Comparison of ENCODE assay signal across 27 cellular contexts in genomic region chr4:182042945-182043344, GRCh38.
"Had no signal": no experiment of that assay in that cellular context is flagged by ENCODE, and none has a peak within 500 bp of the region (broad histone marks: within the 10 kb centered on the region; RNA-seq: fewer than 3 reads in every experiment).

No MANE protein-coding gene starts in this region.

- H3K36me3 Mint-ChIP-seq: activated CD8-positive, alpha-beta memory T cell treated with anti-CD3 and anti-CD28 coated beads, Interleukin-2, amount 10 ng/mL, durations not matched to agents 7 days and 5 days; activated naive CD8-positive, alpha-beta T cell; WTC11 had no signal

- H3K27ac Mint-ChIP-seq: activated CD4-positive, alpha-beta T cell treated with anti-CD3 and anti-CD28 coated beads, Interleukin-2, amount 10 ng/mL, durations not matched to agents 24 days and 14 days; activated CD8-positive, alpha-beta memory T cell treated with anti-CD3 and anti-CD28 coated beads, Interleukin-2, amount 10 ng/mL, durations not matched to agents 7 days and 5 days; activated naive CD8-positive, alpha-beta T cell; activated T-cell treated with anti-CD3 and anti-CD28 coated beads, Interleukin-2, amount 50 U/mL, for 24 hours; activated T-helper 1 cell treated with anti-CD3 and anti-CD28 coated beads, Interleukin-12 subunit alpha, Interleukin-12 subunit beta, Interleukin-2, Interleukin-4 antibody, amounts not matched to agents 30 ng/mL and 10 ng/mL and 1 ng/mL, durations not matched to agents 14 hours and 24 hours and 36 hours; T-helper 17 cell; WTC11 had no signal

- H3K4me3 Mint-ChIP-seq: activated CD4-positive, alpha-beta T cell treated with anti-CD3 and anti-CD28 coated beads, Interleukin-2, amount 10 ng/mL, durations not matched to agents 24 days and 14 days; activated CD8-positive, alpha-beta memory T cell treated with anti-CD3 and anti-CD28 coated beads, Interleukin-2, amount 10 ng/mL, durations not matched to agents 7 days and 5 days; activated naive CD8-positive, alpha-beta T cell; activated T-cell treated with anti-CD3 and anti-CD28 coated beads, Interleukin-2, amount 50 U/mL, for 24 hours; activated T-helper 1 cell treated with anti-CD3 and anti-CD28 coated beads, Interleukin-12 subunit alpha, Interleukin-12 subunit beta, Interleukin-2, Interleukin-4 antibody, amounts not matched to agents 30 ng/mL and 10 ng/mL and 1 ng/mL, durations not matched to agents 14 hours and 24 hours and 36 hours; T-helper 17 cell; WTC11 had no signal

- DNase-seq: activated CD4-positive, alpha-beta T cell treated with anti-CD3 and anti-CD28 coated beads for 1 hour; activated CD4-positive, alpha-beta T cell treated with anti-CD3 and anti-CD28 coated beads, Interleukin-2, amount 10 ng/mL, durations not matched to agents 24 days and 14 days; activated CD4-positive, alpha-beta T cell treated with anti-CD3 and anti-CD28 coated beads, Interleukin-2, amount 50 U/mL, for 48 hours; activated CD8-positive, alpha-beta memory T cell treated with anti-CD3 and anti-CD28 coated beads, Interleukin-2, amount 10 ng/mL, durations not matched to agents 7 days and 5 days; activated effector memory CD4-positive, alpha-beta T cell treated with Interleukin-2 at 50 U/mL for 16 hours; activated naive CD4-positive, alpha-beta T cell; activated T-cell treated with anti-CD3 and anti-CD28 coated beads, Interleukin-2, amount 50 U/mL, for 24 hours; brain microvascular endothelial cell; MG63; MV-4-11; NCI-H1092 treated with DMSO at 0.1 percent for 48 hours; NCI-H1417 treated with DMSO at 0.1 percent for 48 hours; NCI-H1694 treated with DMSO at 0.1 percent for 48 hours; NCI-H2029 treated with DMSO at 0.1 percent for 48 hours; NCI-H345; NCI-H510A; NCI-H526 treated with DMSO at 0.1 percent for 48 hours; NCI-H82; OCI-M1; SHP77 treated with DMSO at 0.1 percent for 48 hours; T-helper 17 cell; T-helper 9 cell had no signal

- H3K27me3 Mint-ChIP-seq: activated CD4-positive, alpha-beta T cell treated with anti-CD3 and anti-CD28 coated beads, Interleukin-2, amount 10 ng/mL, durations not matched to agents 24 days and 14 days; activated CD8-positive, alpha-beta memory T cell treated with anti-CD3 and anti-CD28 coated beads, Interleukin-2, amount 10 ng/mL, durations not matched to agents 7 days and 5 days; activated naive CD8-positive, alpha-beta T cell; activated T-cell treated with anti-CD3 and anti-CD28 coated beads, Interleukin-2, amount 50 U/mL, for 24 hours; T-helper 17 cell had no signal

- ATAC-seq: activated CD8-positive, alpha-beta memory T cell treated with anti-CD3 and anti-CD28 coated beads, Interleukin-2, amount 10 ng/mL, durations not matched to agents 7 days and 5 days; Panc1; T-helper 17 cell; WTC11 had no signal

- H3K9me3 Mint-ChIP-seq: activated T-helper 1 cell treated with anti-CD3 and anti-CD28 coated beads, Interleukin-12 subunit alpha, Interleukin-12 subunit beta, Interleukin-2, Interleukin-4 antibody, amounts not matched to agents 30 ng/mL and 10 ng/mL and 1 ng/mL, durations not matched to agents 14 hours and 24 hours and 36 hours; WTC11 had no signal

- H3K4me1 Mint-ChIP-seq: activated CD4-positive, alpha-beta T cell treated with anti-CD3 and anti-CD28 coated beads, Interleukin-2, amount 10 ng/mL, durations not matched to agents 24 days and 14 days; activated CD8-positive, alpha-beta memory T cell treated with anti-CD3 and anti-CD28 coated beads, Interleukin-2, amount 10 ng/mL, durations not matched to agents 7 days and 5 days; T-helper 17 cell had no signal

- H3K4me3 ChIP-seq: cardiac muscle cell, MG63 had no signal
